ENCODE assay signal across 7 cellular contexts in genomic region chr12:55933158-55933798, GRCh38. TPM values are rescaled to one million over a fixed set of nuclear protein-coding genes. Genes with fewer than 3 reads are reported as not detected.
DNase-seq lines count a peak whose midpoint lies in the region; ATAC-seq and TF ChIP-seq lines count a peak whose summit lies in the region.

No MANE protein-coding gene starts in this region.

- H3K4me3 ChIP-seq in RWPE2 (ENCODE audit: severe bottlenecking) = peak overlapping the region; percentile 61
- H3K4me3 ChIP-seq in skeletal muscle cell (ENCODE audit: low read depth, low read length) = peak overlapping the region; percentile 85

- H3K27me3 ChIP-seq in RWPE2 (ENCODE audit: insufficient read depth, poor library complexity, severe bottlenecking) = no peaks in the 10 kb centered on the region

- peaks cover 46% of the 10 kb centered on the region for H3K36me3 ChIP-seq in RWPE2 (ENCODE audit: low read depth)

- H3K4me1 ChIP-seq in RWPE2 (ENCODE audit: insufficient read depth, poor library complexity, severe bottlenecking) = peaks cover 56% of the 10 kb centered on the region

- no peaks in the 10 kb centered on the region for H3K9me3 ChIP-seq in RWPE2 (ENCODE audit: severe bottlenecking)

- peak; percentile 66 for ATAC-seq in RWPE2 (ENCODE audit: low read depth)
- ATAC-seq in esophagus mucosa = peak; percentile 66
- no peak for ATAC-seq in HG03439 (IDR thresholded peaks at IDR 0.05; ENCODE audit: unreplicated experiment)
- ATAC-seq in HG02798 (IDR thresholded peaks at IDR 0.05; ENCODE audit: poor library complexity, unreplicated experiment) = no peak

- H3K27ac ChIP-seq in RWPE2 (ENCODE audit: poor library complexity, severe bottlenecking) = peak overlapping the region; percentile 98

- DNase-seq in GDM1 (lab: John Stamatoyannopoulos, UW) (peak; percentile 49), RWPE2 (ENCODE audit: low spot score) (peak; percentile 89), skeletal muscle cell (ENCODE audit: low read depth) (no peak), NCI-H2029 treated with DMSO at 0.1 percent for 48 hours (lab: John Stamatoyannopoulos, UW) (no peak)

- TF ChIP-seq CTCF in RWPE2 (IDR thresholded peaks at IDR 0.05; ENCODE audit: poor library complexity, severe bottlenecking) = no peak

RNA-seq across cellular contexts. Expression of gene DGKA, which starts 2.3 kb away (rescaled TPM):
- total RNA-seq in esophagus mucosa = 170 TPM

RNA-seq across cellular contexts. Expression of gene PYM1, which starts 5.6 kb away (rescaled TPM):
- 66.9 TPM for total RNA-seq in esophagus mucosa

RNA-seq across cellular contexts. Expression of gene PMEL, which starts 32.6 kb away (rescaled TPM):
- total RNA-seq in esophagus mucosa = 0.52 TPM

RNA-seq across cellular contexts. Expression of gene CDK2, which starts 33.4 kb away (rescaled TPM):
- 20.5 TPM for total RNA-seq in esophagus mucosa

RNA-seq across cellular contexts. Expression of gene RAB5B, which starts 40.6 kb away (rescaled TPM):
- total RNA-seq in esophagus mucosa = 111 TPM

Comparison
In these comparisons a context has a peak if more than half of its experiments do, and no peak if none do; other contexts are left out.
1. DNase-seq: peak in GDM1 (single experiment) and RWPE2 (single experiment); none in skeletal muscle cell (single experiment) and NCI-H2029 treated with DMSO at 0.1 percent for 48 hours (single experiment).
2. ATAC-seq: peak in RWPE2 (single experiment) and esophagus mucosa (single experiment); none in HG03439 (single experiment) and HG02798 (single experiment).